In genomic region chr20:54368578-54368977, GRCh38 we compare ENCODE assay signal across 18 cellular contexts.
DNase-seq lines count a peak whose midpoint lies in the region; ATAC-seq, FAIRE-seq and TF ChIP-seq lines count a peak whose summit lies in the region.
"Had no signal": no experiment of that assay in that cellular context is flagged by ENCODE, and none has a peak within 500 bp of the region (broad histone marks: within the 10 kb centered on the region; RNA-seq: fewer than 3 reads in every experiment).

No MANE protein-coding gene starts in this region.

- H3K4me2 ChIP-seq in H1 (ENCODE audit: insufficient read depth in 1 of 2, low read depth in 2 of 2, low read length in 2 of 2), result no peak overlapping the region
- no peak overlapping the region for H3K4me2 ChIP-seq in smooth muscle cell
- H3K4me2 ChIP-seq: BLaER1 treated with 17β-estradiol and CSF1 and Interleukin-3, amounts not matched to agents 10 nM and 100 nM; PC-9 had no signal

- intact Hi-C loops in pancreas (cut with DNase I), result no loop called here

- no peak overlapping the region for H2BK12ac ChIP-seq in H1 (ENCODE audit: low read depth, low read length)

- no peak overlapping the region for H2BK15ac ChIP-seq in H1 (ENCODE audit: low read length)

- no peak overlapping the region for H2BK5ac ChIP-seq in H1 (ENCODE audit: low read depth, low read length)

- no peak for TF ChIP-seq POLR2A in H1 (IDR thresholded peaks at IDR 0.05; ENCODE audit: control extremely low read depth in 1 of 2, low read depth in 2 of 2, low read length in 2 of 2)

- no peaks in the 10 kb centered on the region for H3K79me1 ChIP-seq in H1 (ENCODE audit: low read depth, low read length)

- H2AFZ ChIP-seq in H1 (ENCODE audit: low read length) (peak overlapping the region; percentile 30; the same call in 1 of the 2 replicates), smooth muscle cell (ENCODE audit: low read depth) (peak overlapping the region; percentile 5)
- H2AFZ ChIP-seq: PC-9 had no signal

- DNase-seq in DMS 273 (lab: John Stamatoyannopoulos, UW; ENCODE audit: unreplicated experiment) (peak; percentile 52), DMS 273 treated with DMSO at 0.1 percent for 48 hours (lab: John Stamatoyannopoulos, UW) (no peak), H1 (ENCODE audit: low read depth in 1 of 2, low spot score in 2 of 2) (no peak), left kidney (ENCODE audit: low read depth, low spot score) (peak; percentile 63), smooth muscle cell (lab: John Stamatoyannopoulos, UW; ENCODE audit: unreplicated experiment) (no peak), pancreas (no peak), NOMO-1 treated with DMSO at 0.1 percent for 48 hours (lab: John Stamatoyannopoulos, UW; ENCODE audit: unreplicated experiment) (no peak), left lobe of liver (ENCODE audit: low spot score) (no peak)
- DNase-seq: DMS153, EL, H9, MV-4-11, NCI-H1417 treated with DMSO at 0.1 percent for 48 hours, NCI-H2081, NCI-H345, PC-9 had no signal

- TF ChIP-seq CTCF in H1 (IDR thresholded peaks at IDR 0.05; ENCODE audit: control extremely low read depth in 1 of 3, insufficient read depth in 1 of 3, low read depth in 1 of 3, low read length in 3 of 3) (no peak), smooth muscle cell (IDR thresholded peaks at IDR 0.05; ENCODE audit: borderline replicate concordance, insufficient read depth, poor library complexity, severe bottlenecking) (no peak), pancreas (IDR thresholded peaks at IDR 0.05) (no peak)

- H3K79me2 ChIP-seq in H1 (ENCODE audit: control insufficient read depth in 1 of 2, insufficient read depth in 2 of 2, low read length in 2 of 2) (no peaks in the 10 kb centered on the region), smooth muscle cell (ENCODE audit: low read depth) (no peaks in the 10 kb centered on the region)

- no peak overlapping the region for H3K4me3 ChIP-seq in H1 (ENCODE audit: extremely low read depth in 1 of 4, insufficient read depth in 2 of 4, low read depth in 3 of 4, low read length in 4 of 4)
- H3K4me3 ChIP-seq in smooth muscle cell, result no peak overlapping the region
- no peak overlapping the region for H3K4me3 ChIP-seq in pancreas
- H3K4me3 ChIP-seq: BLaER1 treated with 17β-estradiol and CSF1 and Interleukin-3, amounts not matched to agents 10 nM and 100 nM; PC-9 had no signal

- H2BK120ac ChIP-seq in H1 (replicated peaks; ENCODE audit: low read depth, low read length), result no peak overlapping the region

- H3K23ac ChIP-seq in H1 (ENCODE audit: insufficient read length), result no peak overlapping the region

- no peak overlapping the region for H3K14ac ChIP-seq in H1 (ENCODE audit: insufficient read length)

- TF ChIP-seq RAD21 in H1 (IDR thresholded peaks at IDR 0.05 in 1 of 2, conservative IDR thresholded peaks at IDR 0.05 in 1 of 2; ENCODE audit: low read depth in 2 of 2, low read length in 2 of 2), result no peak

- H3K23me2 ChIP-seq in H1 (ENCODE audit: low read depth, low read length), result no peaks in the 10 kb centered on the region

- H4K5ac ChIP-seq in H1 (ENCODE audit: insufficient read length, low read depth, low read length), result no peak overlapping the region

- H3K4me1 ChIP-seq in H1 (replicated peaks in 1 of 4; ENCODE audit: control insufficient read depth in 3 of 4, insufficient read depth in 4 of 4, low read length in 3 of 4) (no peaks in the 10 kb centered on the region; a peak in 1 of 7 replicates), smooth muscle cell (ENCODE audit: low read depth) (no peaks in the 10 kb centered on the region), pancreas (no peaks in the 10 kb centered on the region)
- H3K4me1 ChIP-seq: BLaER1 treated with 17β-estradiol and CSF1 and Interleukin-3, amounts not matched to agents 10 nM and 100 nM had no signal

- no peak for ATAC-seq in pancreas
- no peak for ATAC-seq in left lobe of liver

- H3K18ac ChIP-seq in H1 (ENCODE audit: extremely low read depth, low read length), result no peak overlapping the region

- 60% methylated on average over 5 of the region's 5 CpGs; no CpG with 5 or more reads in 1 of the 2 experiments for WGBS in H1 (ENCODE audit: extremely low coverage in 1 of 2, insufficient coverage in 1 of 2, insufficient read length in 1 of 2, insufficient replicate concordance in 2 of 2, low coverage in 1 of 2, low lambda C conversion rate in 2 of 2, missing lambda C conversion rate in 1 of 2), 2 experiments
- 40% methylated on average over 5 of the region's 5 CpGs for WGBS in smooth muscle cell (ENCODE audit: low lambda C conversion rate)
- WGBS in pancreas, 2 donors, result 50 to 54% methylated on average over 5 of the region's 5 CpGs

- H4K20me1 ChIP-seq in H1 (replicated peaks in 1 of 2; ENCODE audit: control insufficient read depth in 1 of 2, insufficient read depth in 2 of 2, low read length in 2 of 2) (no peaks in the 10 kb centered on the region), smooth muscle cell (ENCODE audit: low read depth) (no peaks in the 10 kb centered on the region)
- H4K20me1 ChIP-seq: BLaER1 treated with 17β-estradiol and CSF1 and Interleukin-3, amounts not matched to agents 10 nM and 100 nM had no signal

- no peak for TF ChIP-seq EP300 in H1 (IDR thresholded peaks at IDR 0.05; ENCODE audit: borderline replicate concordance in 1 of 2, low read depth in 2 of 2, low read length in 2 of 2)

- H3K27me3 ChIP-seq in H1 (replicated peaks in 1 of 4; ENCODE audit: control insufficient read depth in 3 of 4, extremely low read depth in 1 of 4, insufficient read depth in 3 of 4, low read length in 3 of 4) (no peaks in the 10 kb centered on the region; a peak in 1 of 7 replicates), smooth muscle cell (ENCODE audit: low read depth) (no peaks in the 10 kb centered on the region), pancreas (no peaks in the 10 kb centered on the region)
- H3K27me3 ChIP-seq: BLaER1 treated with 17β-estradiol and CSF1 and Interleukin-3, amounts not matched to agents 10 nM and 100 nM had no signal

- H4K91ac ChIP-seq in H1 (replicated peaks; ENCODE audit: insufficient read length, low read length), result no peak overlapping the region

- H3K9me3 ChIP-seq in H1 (ENCODE audit: insufficient read depth in 2 of 2, low read depth in 1 of 2, low read length in 1 of 2) (no peaks in the 10 kb centered on the region), smooth muscle cell (replicated peaks; ENCODE audit: low read depth) (peaks cover 3% of the 10 kb centered on the region), pancreas (no peaks in the 10 kb centered on the region)

- no peak overlapping the region for H3K56ac ChIP-seq in H1 (replicated peaks; ENCODE audit: insufficient read length, low read depth, low read length)

- H3F3A ChIP-seq in smooth muscle cell (ENCODE audit: low read depth), result no peaks in the 10 kb centered on the region

- no peak overlapping the region for H3K9ac ChIP-seq in H1 (replicated peaks in 1 of 4; ENCODE audit: extremely low read depth in 1 of 4, low read depth in 3 of 4, low read length in 3 of 4)
- H3K9ac ChIP-seq in smooth muscle cell (ENCODE audit: low read depth), result no peak overlapping the region
- H3K9ac ChIP-seq: BLaER1 treated with 17β-estradiol and CSF1 and Interleukin-3, amounts not matched to agents 10 nM and 100 nM had no signal

- H3K36me3 ChIP-seq in H1 (ENCODE audit: control insufficient read depth in 2 of 4, insufficient read depth in 4 of 4, low read length in 3 of 4) (no peaks in the 10 kb centered on the region), smooth muscle cell (ENCODE audit: low read depth) (no peaks in the 10 kb centered on the region), pancreas (no peaks in the 10 kb centered on the region)
- H3K36me3 ChIP-seq: BLaER1 treated with 17β-estradiol and CSF1 and Interleukin-3, amounts not matched to agents 10 nM and 100 nM had no signal

- no peak overlapping the region for H3K4ac ChIP-seq in H1 (replicated peaks; ENCODE audit: insufficient read length, low read depth, low read length)

- CTCF ChIA-PET in H1 (lab: Charles Lee; ENCODE audit: partially characterized antibody), result interaction anchor here (0.9 to 1.3 kb wide), 2 partner anchors 77 to 280 kb away, joined by 3 to 7 read pairs; no protein-coding TSS in a partner anchor

- H2AK5ac ChIP-seq in H1 (ENCODE audit: low read depth, low read length), result no peak overlapping the region

- FAIRE-seq in H1 (lab: Jason Lieb, UNC) (peak; percentile 19), pancreas (lab: Jason Lieb, UNC) (no peak)

- POLR2A ChIA-PET in H1 (lab: Charles Lee; ENCODE audit: partially characterized antibody), result no interaction called here

- H4K8ac ChIP-seq in H1 (ENCODE audit: extremely low read depth, insufficient read depth, low read length), result no peak overlapping the region

- H2BK20ac ChIP-seq in H1 (ENCODE audit: low read length), result no peak overlapping the region

- H3K27ac ChIP-seq in H1 (ENCODE audit: low read depth, low read length), result no peak overlapping the region
- no peak overlapping the region for H3K27ac ChIP-seq in smooth muscle cell (ENCODE audit: low read depth)
- no peak overlapping the region for H3K27ac ChIP-seq in pancreas
- H3K27ac ChIP-seq: 22Rv1; BLaER1 treated with 17β-estradiol and CSF1 and Interleukin-3, amounts not matched to agents 10 nM and 100 nM; PC-9 had no signal

TF ChIP-seq in H1, 55 proteins besides CTCF, POLR2A, EP300 and RAD21 (continues in another document):
- no peak for TF ChIP-seq NANOG (IDR thresholded peaks at IDR 0.05; ENCODE audit: insufficient read depth, low read depth, low read length, poor library complexity, severe bottlenecking)
- TF ChIP-seq FOSL1 (IDR thresholded peaks at IDR 0.05; ENCODE audit: insufficient read depth, low read depth, low read length), result no peak
- no peak for TF ChIP-seq BCL11A (IDR thresholded peaks at IDR 0.05; ENCODE audit: low read depth in 2 of 2, low read length in 2 of 2)
- no peak for TF ChIP-seq SP1 (IDR thresholded peaks at IDR 0.05; ENCODE audit: low read depth, low read length)
- no peak for TF ChIP-seq SAP30 (IDR thresholded peaks at IDR 0.05; ENCODE audit: insufficient read depth, insufficient replicate concordance, low read length)
- TF ChIP-seq RFX5 (IDR thresholded peaks at IDR 0.05; ENCODE audit: borderline replicate concordance, low read depth, low read length), result no peak
- no peak for TF ChIP-seq CHD1 (IDR thresholded peaks at IDR 0.05; ENCODE audit: low read depth, low read length)
- no peak for TF ChIP-seq MAFK (IDR thresholded peaks at IDR 0.05; ENCODE audit: low read depth, low read length)
- no peak for TF ChIP-seq ASH2L (IDR thresholded peaks at IDR 0.05; ENCODE audit: low read length)
- TF ChIP-seq GABPA (IDR thresholded peaks at IDR 0.05; ENCODE audit: borderline replicate concordance, insufficient read depth, low read length), result no peak
- TF ChIP-seq RNF2 (IDR thresholded peaks at IDR 0.05; ENCODE audit: borderline replicate concordance, low read depth, low read length, missing control alignments, poor library complexity, severe bottlenecking), result no peak
- no peak for TF ChIP-seq SIN3A (conservative IDR thresholded peaks at IDR 0.05 in 1 of 2, IDR thresholded peaks at IDR 0.05 in 1 of 2; ENCODE audit: low read depth in 1 of 2, low read length in 2 of 2)
- no peak for TF ChIP-seq TCF12 (IDR thresholded peaks at IDR 0.05; ENCODE audit: low read depth, low read length)
- TF ChIP-seq POU5F1 (IDR thresholded peaks at IDR 0.05; ENCODE audit: low read depth, low read length), result no peak

Comparison
In these comparisons a context has a peak if more than half of its experiments do, and no peak if none do; other contexts are left out.
1. DNase-seq: peak in DMS 273 (single experiment) and left kidney (single experiment); none in DMS 273 treated with DMSO at 0.1 percent for 48 hours (single experiment), H1 (0 of 2), smooth muscle cell (single experiment), pancreas (0 of 6), NOMO-1 treated with DMSO at 0.1 percent for 48 hours (single experiment) and left lobe of liver (single experiment).